In genomic region chr4:153040677-153041076, GRCh38 we compare ENCODE assay signal across 27 cellular contexts.
"Had no signal": no experiment of that assay in that cellular context is flagged by ENCODE, and none has a peak within 500 bp of the region (broad histone marks: within the 10 kb centered on the region; RNA-seq: fewer than 3 reads in every experiment).

No MANE protein-coding gene starts in this region.

- H3K27ac ChIP-seq: stomach, suprapubic skin, testis, thoracic aorta, thyroid gland, tibial artery, transverse colon, upper lobe of left lung, upper lobe of right lung, uterus, vagina had no signal

- H3K36me3 ChIP-seq: stomach, suprapubic skin, thoracic aorta, thyroid gland, tibial artery, tibial nerve, transverse colon, upper lobe of left lung, upper lobe of right lung, uterus, vagina had no signal

- H3K4me3 ChIP-seq: stomach, suprapubic skin, testis, thoracic aorta, thyroid gland, tibial artery, tibial nerve, transverse colon, upper lobe of left lung, upper lobe of right lung, uterus, vagina had no signal

- ATAC-seq: stimulated activated effector memory CD8-positive, alpha-beta T cell treated with anti-CD3 and anti-CD28 coated beads, Interleukin-12 subunit alpha, Interleukin-12 subunit beta, amount 100 ng/mL, for 72 hours; stimulated activated memory B cell treated with anti-CD40 and anti-IgM and Interleukin-4, amounts not matched to agents 10 μg/mL and 1 μg/mL and 100 μg/mL, for 72 hours; stimulated activated naive B cell treated with anti-CD40 and anti-IgM and Interleukin-4, amounts not matched to agents 10 μg/mL and 1 μg/mL and 100 μg/mL, for 72 hours; stimulated activated naive CD8-positive, alpha-beta T cell treated with anti-CD3 and anti-CD28 coated beads, Interleukin-15, amount 100 ng/mL, for 72 hours; stimulated activated naive CD8-positive, alpha-beta T cell treated with anti-CD3 and anti-CD28 coated beads, Interleukin-15, Interleukin-2, amounts not matched to agents 100 U/mL and 50 U/mL, for 24 hours; upper lobe of right lung had no signal

- H3K9me3 ChIP-seq: testis, thoracic aorta, thyroid gland, transverse colon, upper lobe of left lung, upper lobe of right lung, uterus, vagina had no signal

- H3K27me3 ChIP-seq: stomach, suprapubic skin, testis, thyroid gland, tibial nerve, transverse colon, upper lobe of left lung, upper lobe of right lung, uterus, vagina had no signal

- FAIRE-seq: urothelium cell line had no signal

- H3K4me1 ChIP-seq: testis, thyroid gland, tibial artery, tibial nerve, upper lobe of left lung, upper lobe of right lung, uterus, vagina had no signal

- DNase-seq: stimulated activated CD4-positive, alpha-beta T cell treated with anti-CD3 and anti-CD28 coated beads, Interleukin-2, amount 100 ng/mL, for 48 hours; stimulated activated CD4-positive, alpha-beta T cell treated with anti-CD3 and anti-CD28 coated beads, Interleukin-4, amount 100 ng/mL, for 1 hour; stimulated activated CD4-positive, alpha-beta T cell treated with anti-CD3 and anti-CD28 coated beads, Interleukin-4, amount 100 ng/mL, for 24 hours; stimulated activated CD4-positive, alpha-beta T cell treated with anti-CD3 and anti-CD28 coated beads, Interleukin-4, amount 100 ng/mL, for 4 hours; stimulated activated CD8-positive, alpha-beta memory T cell treated with anti-CD3 and anti-CD28 coated beads, Interleukin-4, amount 100 ng/mL, for 48 hours; stimulated activated naive B cell treated with anti-CD40 and anti-IgM and Interleukin-4, amounts not matched to agents 10 μg/mL and 1 μg/mL and 100 μg/mL, for 72 hours; stimulated activated naive CD4-positive, alpha-beta T cell; stimulated activated naive CD4-positive, alpha-beta T cell treated with Interleukin-2 at 50 U/mL for 16 hours; stimulated activated naive CD8-positive, alpha-beta T cell treated with anti-CD3 and anti-CD28 coated beads, Interleukin-15, amount 100 ng/mL, for 72 hours; stimulated activated naive CD8-positive, alpha-beta T cell treated with anti-CD3 and anti-CD28 coated beads, Interleukin-15, Interleukin-2, amounts not matched to agents 100 U/mL and 50 U/mL, for 24 hours; stomach; substantia nigra; testis; thyroid gland; tibial artery; transverse colon; trophoblast cell; upper lobe of left lung; upper lobe of right lung; uterus had no signal
